ENCODE assay signal across 21 cellular contexts in the genomic region with DNA sequence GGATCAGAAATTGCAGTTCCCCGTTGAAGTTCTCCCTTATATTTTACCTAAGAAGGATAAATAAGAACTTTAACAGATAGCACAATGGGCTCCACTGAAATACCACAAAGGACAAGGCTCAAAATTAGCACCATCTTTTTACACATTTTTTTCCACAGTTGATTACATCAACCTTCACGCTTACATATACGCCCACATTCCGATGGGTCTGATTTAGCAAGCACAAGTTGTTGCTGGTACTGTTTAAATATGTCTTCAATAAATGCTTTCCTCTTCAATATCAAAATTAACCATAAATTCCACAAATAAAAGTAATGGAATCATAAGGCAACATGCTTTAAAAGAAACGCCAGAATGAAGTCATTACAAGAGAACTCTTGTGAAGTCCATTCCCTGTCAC.
"Had no signal": no experiment of that assay in that cellular context is flagged by ENCODE, and none has a peak within 500 bp of the region (broad histone marks: within the 10 kb centered on the region; RNA-seq: fewer than 3 reads in every experiment).

No MANE protein-coding gene starts in this region.

- H3K4me1 ChIP-seq: esophagus muscularis mucosa, left lung, lower lobe of right lung, spleen, tibial nerve had no signal

- H3K27ac ChIP-seq: esophagus muscularis mucosa, left lung, lower lobe of right lung, spleen, tibial nerve had no signal

- H3K27me3 ChIP-seq: esophagus muscularis mucosa, left lung, spleen, tibial nerve had no signal

- H3K27me3 Mint-ChIP-seq: activated CD4-positive, alpha-beta T cell treated with anti-CD3 and anti-CD28 coated beads for 36 hours; activated CD8-positive, alpha-beta memory T cell treated with anti-CD3 and anti-CD28 coated beads, Interleukin-2, amount 10 ng/mL, durations not matched to agents 7 days and 5 days; activated naive CD4-positive, alpha-beta T cell treated with anti-CD3 and anti-CD28 coated beads, Interleukin-2, amount 50 U/mL, for 24 hours had no signal

- H3K4me1 Mint-ChIP-seq: activated CD4-positive, alpha-beta T cell treated with anti-CD3 and anti-CD28 coated beads for 36 hours; activated CD8-positive, alpha-beta memory T cell treated with anti-CD3 and anti-CD28 coated beads, Interleukin-2, amount 10 ng/mL, durations not matched to agents 7 days and 5 days; activated naive CD4-positive, alpha-beta T cell treated with anti-CD3 and anti-CD28 coated beads, Interleukin-2, amount 50 U/mL, for 24 hours; immature natural killer cell had no signal

- H3K4me3 ChIP-seq: esophagus muscularis mucosa, left lung, lower lobe of right lung, mucosa of descending colon, spleen, tibial nerve had no signal

- H3K9me3 Mint-ChIP-seq: activated naive CD4-positive, alpha-beta T cell treated with anti-CD3 and anti-CD28 coated beads, Interleukin-2, amount 50 U/mL, for 24 hours; activated T-helper 2 cell treated with anti-CD3 and anti-CD28 coated beads, Interferon-gamma antibody, Interleukin-2, Interleukin-4, amounts not matched to agents 10 μg/mL and 5 μg/mL and 100 μg/mL, durations not matched to agents 14 hours and 24 hours and 36 hours; immature natural killer cell; natural killer cell treated with Interleukin-12 subunit alpha and Interleukin-12 subunit beta and Interleukin-15 and Interleukin-18, amount 100 ng/mL, for 72 hours had no signal

- H3K36me3 ChIP-seq: left lung, spleen had no signal

- H3K27ac Mint-ChIP-seq: activated CD4-positive, alpha-beta T cell treated with anti-CD3 and anti-CD28 coated beads for 36 hours; activated CD8-positive, alpha-beta memory T cell treated with anti-CD3 and anti-CD28 coated beads, Interleukin-2, amount 10 ng/mL, durations not matched to agents 7 days and 5 days; activated CD8-positive, alpha-beta T cell treated with anti-CD3 and anti-CD28 coated beads, Interleukin-2, amount 10 ng/mL, durations not matched to agents 7 days and 5 days; activated naive CD4-positive, alpha-beta T cell treated with anti-CD3 and anti-CD28 coated beads, Interleukin-2, amount 50 U/mL, for 24 hours; activated T-helper 2 cell treated with anti-CD3 and anti-CD28 coated beads, Interferon-gamma antibody, Interleukin-2, Interleukin-4, amounts not matched to agents 10 μg/mL and 5 μg/mL and 100 μg/mL, durations not matched to agents 14 hours and 24 hours and 36 hours; immature natural killer cell; natural killer cell treated with Interleukin-12 subunit alpha and Interleukin-12 subunit beta and Interleukin-15 and Interleukin-18, amount 100 ng/mL, for 72 hours had no signal

- FAIRE-seq: endothelial cell of umbilical vein had no signal

- H3K4me3 Mint-ChIP-seq: activated CD4-positive, alpha-beta T cell treated with anti-CD3 and anti-CD28 coated beads for 36 hours; activated CD8-positive, alpha-beta memory T cell treated with anti-CD3 and anti-CD28 coated beads, Interleukin-2, amount 10 ng/mL, durations not matched to agents 7 days and 5 days; activated CD8-positive, alpha-beta T cell treated with anti-CD3 and anti-CD28 coated beads, Interleukin-2, amount 10 ng/mL, durations not matched to agents 7 days and 5 days; activated naive CD4-positive, alpha-beta T cell treated with anti-CD3 and anti-CD28 coated beads, Interleukin-2, amount 50 U/mL, for 24 hours; immature natural killer cell; natural killer cell treated with Interleukin-12 subunit alpha and Interleukin-12 subunit beta and Interleukin-15 and Interleukin-18, amount 100 ng/mL, for 72 hours had no signal

- H3K36me3 Mint-ChIP-seq: activated CD8-positive, alpha-beta memory T cell treated with anti-CD3 and anti-CD28 coated beads, Interleukin-2, amount 10 ng/mL, durations not matched to agents 7 days and 5 days; activated naive CD4-positive, alpha-beta T cell treated with anti-CD3 and anti-CD28 coated beads, Interleukin-2, amount 50 U/mL, for 24 hours; natural killer cell treated with Interleukin-12 subunit alpha and Interleukin-12 subunit beta and Interleukin-15 and Interleukin-18, amount 100 ng/mL, for 72 hours had no signal

- DNase-seq: activated CD4-positive, alpha-beta T cell treated with anti-CD3 and anti-CD28 coated beads for 36 hours; activated CD4-positive, CD25-positive, alpha-beta regulatory T cell; activated CD8-positive, alpha-beta memory T cell treated with anti-CD3 and anti-CD28 coated beads, Interleukin-2, amount 10 ng/mL, durations not matched to agents 7 days and 5 days; activated CD8-positive, alpha-beta T cell treated with anti-CD3 and anti-CD28 coated beads, Interleukin-2, amount 10 ng/mL, durations not matched to agents 7 days and 5 days; activated T-cell treated with anti-CD3 and anti-CD28 coated beads, Interleukin-2, amount 50 U/mL, for 48 hours; head of caudate nucleus; hypothalamus; immature natural killer cell; left lung; lower lobe of right lung; mucosa of descending colon; posterior cingulate gyrus; right cardiac atrium; spleen; stimulated activated naive CD4-positive, alpha-beta T cell had no signal

- H3K9me3 ChIP-seq: esophagus muscularis mucosa, left lung, lower lobe of right lung, mucosa of descending colon, spleen, tibial nerve had no signal
